In the genomic region with DNA sequence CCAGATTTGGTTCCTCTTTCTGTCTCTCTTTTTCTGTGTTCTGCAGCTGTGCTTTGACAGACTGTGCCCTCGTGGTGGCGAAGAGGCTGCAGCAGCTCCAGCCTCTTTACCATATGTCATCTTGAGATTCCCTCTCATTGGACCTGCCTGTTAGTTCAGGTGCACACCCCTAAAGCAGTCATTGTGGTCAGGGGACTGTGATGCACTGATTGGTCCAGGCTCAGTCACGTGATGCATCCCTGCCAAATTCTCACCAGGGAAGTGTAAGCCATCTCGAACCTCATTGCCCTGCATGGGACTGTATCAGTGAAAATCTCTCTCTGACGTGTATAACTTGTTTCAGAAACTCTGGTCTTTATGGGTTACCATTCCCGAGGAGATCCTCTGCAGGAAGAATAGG, we compare ENCODE assay signal across 15 cellular contexts.
"Had no signal": no experiment of that assay in that cellular context is flagged by ENCODE, and none has a peak within 500 bp of the region (broad histone marks: within the 10 kb centered on the region; RNA-seq: fewer than 3 reads in every experiment).

No MANE protein-coding gene starts in this region.

- H3K27me3 ChIP-seq: tibial nerve, vagina had no signal

- H3K27ac ChIP-seq: gastroesophageal sphincter, left ventricle myocardium inferior, prostate gland, tibial nerve, vagina had no signal

- DNase-seq: activated effector memory CD4-positive, alpha-beta T cell treated with Interleukin-2 at 50 U/mL for 16 hours; amniotic stem cell; dermis blood vessel endothelial cell; left ventricle myocardium inferior; nucleus accumbens; stimulated activated CD4-positive, alpha-beta T cell treated with anti-CD3 and anti-CD28 coated beads, Interleukin-2, amount 100 ng/mL, for 24 hours; stimulated activated naive B cell treated with anti-CD40 and anti-IgM and Interleukin-4, amounts not matched to agents 10 μg/mL and 1 μg/mL and 100 μg/mL, for 72 hours had no signal

- H3K4me1 ChIP-seq: gastroesophageal sphincter, left ventricle myocardium inferior, prostate gland had no signal

- H3K9me3 ChIP-seq: gastroesophageal sphincter, left ventricle myocardium inferior, prostate gland, tibial nerve, vagina had no signal

- FAIRE-seq: keratinocyte had no signal

- ATAC-seq: activated CD4-positive, CD25-positive, alpha-beta regulatory T cell treated with anti-CD3 and anti-CD28 coated beads, Interleukin-2, amount 50 U/mL, for 24 hours; activated naive CD4-positive, alpha-beta T cell treated with anti-CD3 and anti-CD28 coated beads, Interleukin-2, amount 50 U/mL, for 72 hours; gastroesophageal sphincter; natural killer cell treated with Interleukin-12 subunit alpha and Interleukin-12 subunit beta and Interleukin-15 and Interleukin-18, amount 100 ng/mL, for 72 hours; stimulated activated naive B cell treated with anti-CD40 and anti-IgM and Interleukin-4, amounts not matched to agents 10 μg/mL and 1 μg/mL and 100 μg/mL, for 72 hours had no signal

- H3K36me3 ChIP-seq: gastroesophageal sphincter, left ventricle myocardium inferior, prostate gland, tibial nerve, vagina had no signal

- H3K4me3 ChIP-seq: gastroesophageal sphincter, left ventricle myocardium inferior, prostate gland, tibial nerve, vagina had no signal
